8 cellular contexts compared by ENCODE assay signal in genomic region chr16:31108794-31109558, GRCh38. TPM values are rescaled to one million over a fixed set of nuclear protein-coding genes. Genes with fewer than 3 reads are reported as not detected.
DNase-seq lines count a peak whose midpoint lies in the region; ATAC-seq, FAIRE-seq and TF ChIP-seq lines count a peak whose summit lies in the region.

No MANE protein-coding gene starts in this region.

- H3K4me3 ChIP-seq in fibroblast of villous mesenchyme (ENCODE audit: low read depth, low read length) (peak overlapping the region; percentile 90), retinal pigment epithelial cell (ENCODE audit: low read length) (peak overlapping the region; percentile 70)

- CTCF ChIA-PET in T-cell (lab: Charles Lee), result no interaction called here

- TF ChIP-seq CTCF in fibroblast of villous mesenchyme (IDR thresholded peaks at IDR 0.05; ENCODE audit: insufficient read depth, low read depth, low read length) (no peak), retinal pigment epithelial cell (conservative IDR thresholded peaks at IDR 0.05; ENCODE audit: low read depth, low read length) (no peak)

- H3K27ac Mint-ChIP-seq in T-cell, result peak overlapping the region in 1 of 2 donors; percentile 55

- no peaks in the 10 kb centered on the region for H3K27me3 Mint-ChIP-seq in T-cell

- no peaks in the 10 kb centered on the region for H3K9me3 Mint-ChIP-seq in T-cell

- ATAC-seq in GM18907 (IDR thresholded peaks at IDR 0.05; ENCODE audit: unreplicated experiment) (peak; percentile 1), T-cell (replicated peaks in 1 of 4) (no peak)

- H3K4me1 Mint-ChIP-seq in T-cell, result peaks cover 14 to 21% (median 17%) of the 10 kb centered on the region in 3 donors

- H3K36me3 Mint-ChIP-seq in T-cell, result peaks cover 20% of the 10 kb centered on the region

- no peak for FAIRE-seq in GM19239 (lab: Jason Lieb, UNC)

- H3K4me3 Mint-ChIP-seq in T-cell, result peak overlapping the region; percentile 72 to 81 (median 80)

- POLR2A ChIA-PET in T-cell (lab: Charles Lee), result no interaction called here

- DNase-seq in T-cell, result no peak
- no peak for DNase-seq in fibroblast of villous mesenchyme (ENCODE audit: low read depth)
- no peak for DNase-seq in retinal pigment epithelial cell (ENCODE audit: low read depth)
- DNase-seq in AML-193 (lab: John Stamatoyannopoulos, UW), result no peak
- DNase-seq in GM19239 (ENCODE audit: insufficient read length, low spot score), result no peak
- DNase-seq in NCI-H2196 (lab: John Stamatoyannopoulos, UW; ENCODE audit: unreplicated experiment), result no peak
- no peak for DNase-seq in RPMI8226

RNA-seq across cellular contexts. Expression of gene BCKDK, which starts 0.8 kb away (rescaled TPM):
- total RNA-seq in T-cell (10 to 100 TPM in 3 of 5 donors, 1 to 10 TPM in 2; 7.6 to 21.3 (median 19.3) TPM), fibroblast of villous mesenchyme (28.1 and 34.1 TPM in 2 replicates)

RNA-seq across cellular contexts. Expression of gene KAT8, which starts 8.5 kb away (rescaled TPM):
- total RNA-seq in T-cell (100 to 1,000 TPM in 3 of 5 donors, 10 to 100 TPM in 2; 92.3 to 122 (median 102) TPM), fibroblast of villous mesenchyme (23.8 and 24.6 TPM in 2 replicates)

RNA-seq across cellular contexts. Expression of gene VKORC1, which starts 14.4 kb away (rescaled TPM):
- total RNA-seq in T-cell, result 10 to 100 TPM; 31.8 to 66.4 (median 56.9) TPM
- 68.2 and 76.0 TPM in 2 replicates for total RNA-seq in fibroblast of villous mesenchyme

RNA-seq across cellular contexts. Expression of gene PRSS53, which starts 20.2 kb away (rescaled TPM):
- total RNA-seq in T-cell (10 to 100 TPM in 3 of 5 donors, 1 to 10 TPM in 2; 4.5 to 15.3 (median 13.1) TPM), fibroblast of villous mesenchyme (1.7 and 1.9 TPM in 2 replicates)

RNA-seq across cellular contexts. Expression of gene PRSS8, which starts 26.6 kb away (rescaled TPM):
- total RNA-seq in T-cell (1 to 10 TPM in 1 of 5 donors, under 1 TPM in 2, not detected in 2; 0.43 to 1.1 (median 0.55) TPM), fibroblast of villous mesenchyme (under 0.01 TPM in 1 of 2 replicates, not detected in the other)
